In the genomic region with DNA sequence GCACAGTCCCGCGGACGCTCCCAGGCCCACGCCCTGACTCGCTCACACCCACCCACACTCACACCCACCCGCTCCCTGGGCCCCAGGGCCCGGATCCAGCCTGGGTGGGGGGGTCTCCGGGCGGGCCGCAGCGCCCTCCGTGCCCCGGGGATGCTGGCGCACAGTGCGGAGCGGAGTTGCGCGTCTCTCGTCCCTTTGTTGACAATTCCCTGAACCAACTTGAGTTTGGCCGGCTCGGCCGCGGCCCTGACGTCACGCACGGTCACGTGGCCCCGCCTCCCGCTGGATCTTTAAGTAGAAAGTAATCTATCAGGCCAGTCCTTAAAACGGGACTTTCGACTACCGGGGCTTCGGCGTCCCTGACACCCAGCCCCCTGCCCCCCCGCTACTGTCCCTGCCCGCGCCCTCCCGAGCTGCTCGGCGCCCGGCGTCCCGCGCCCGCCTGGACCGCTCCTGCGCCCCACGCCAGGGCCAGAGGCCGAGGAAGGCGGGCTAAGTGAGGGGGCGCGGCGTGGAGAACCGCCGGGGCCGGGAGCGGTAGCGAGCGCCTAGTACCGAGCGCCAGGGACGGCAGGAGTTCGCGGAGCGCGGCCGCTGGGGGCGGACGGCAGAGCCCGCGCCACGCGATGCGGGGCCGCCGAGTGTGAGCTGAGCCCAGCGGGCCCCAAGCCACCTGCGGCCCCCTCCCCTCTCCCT, we compare ENCODE assay signal across 1 cellular context.
TF ChIP-seq lines count a peak whose summit lies in the region.

Gene FOXD3 (plus strand): TSS at position 320 of the 696 bp plus-strand sequence. CDS start 492 bp downstream, outside the sequence.

TF ChIP-seq in K562, 482 proteins besides CTCF, POLR2A, EP300 and RAD21 (continued from another document and continues in another):
- TF ChIP-seq SRF (CRISPR knock-in tag; IDR thresholded peaks at IDR 0.05), result no peak
- TF ChIP-seq TCF15 (CRISPR knock-in tag; IDR thresholded peaks at IDR 0.05), result no peak
- TF ChIP-seq HMGN3 (IDR thresholded peaks at IDR 0.05; ENCODE audit: borderline replicate concordance, extremely low read depth, insufficient read length, low read depth, low read length), result peak; percentile 48
- no peak for TF ChIP-seq SNRNP70 (optimal IDR thresholded peaks at IDR 0.05; ENCODE audit: low read depth, low read length)
- 0 out of 4 replicates have a peak, but pooled peaks of 1 of the 2 experiments have one; percentile 15 for TF ChIP-seq KDM4B (IDR thresholded peaks at IDR 0.05; ENCODE audit: borderline replicate concordance in 2 of 2, low read depth in 1 of 2)
- TF ChIP-seq ETV1 (tag; conservative IDR thresholded peaks at IDR 0.05; ENCODE audit: low read depth), result 0 out of 2 replicates have a peak, but pooled peaks have one; percentile 18
- TF ChIP-seq MTF1 (CRISPR knock-in tag; IDR thresholded peaks at IDR 0.05; ENCODE audit: borderline replicate concordance), result no peak
- peak; percentile 42 for TF ChIP-seq TAF1 (IDR thresholded peaks at IDR 0.05; ENCODE audit: control insufficient read depth, extremely low read depth, insufficient read depth, low read length, severe bottlenecking)
- TF ChIP-seq MAX (CRISPR knock-in tag; IDR thresholded peaks at IDR 0.05), result peak; percentile 74
- TF ChIP-seq, protein P1, sequence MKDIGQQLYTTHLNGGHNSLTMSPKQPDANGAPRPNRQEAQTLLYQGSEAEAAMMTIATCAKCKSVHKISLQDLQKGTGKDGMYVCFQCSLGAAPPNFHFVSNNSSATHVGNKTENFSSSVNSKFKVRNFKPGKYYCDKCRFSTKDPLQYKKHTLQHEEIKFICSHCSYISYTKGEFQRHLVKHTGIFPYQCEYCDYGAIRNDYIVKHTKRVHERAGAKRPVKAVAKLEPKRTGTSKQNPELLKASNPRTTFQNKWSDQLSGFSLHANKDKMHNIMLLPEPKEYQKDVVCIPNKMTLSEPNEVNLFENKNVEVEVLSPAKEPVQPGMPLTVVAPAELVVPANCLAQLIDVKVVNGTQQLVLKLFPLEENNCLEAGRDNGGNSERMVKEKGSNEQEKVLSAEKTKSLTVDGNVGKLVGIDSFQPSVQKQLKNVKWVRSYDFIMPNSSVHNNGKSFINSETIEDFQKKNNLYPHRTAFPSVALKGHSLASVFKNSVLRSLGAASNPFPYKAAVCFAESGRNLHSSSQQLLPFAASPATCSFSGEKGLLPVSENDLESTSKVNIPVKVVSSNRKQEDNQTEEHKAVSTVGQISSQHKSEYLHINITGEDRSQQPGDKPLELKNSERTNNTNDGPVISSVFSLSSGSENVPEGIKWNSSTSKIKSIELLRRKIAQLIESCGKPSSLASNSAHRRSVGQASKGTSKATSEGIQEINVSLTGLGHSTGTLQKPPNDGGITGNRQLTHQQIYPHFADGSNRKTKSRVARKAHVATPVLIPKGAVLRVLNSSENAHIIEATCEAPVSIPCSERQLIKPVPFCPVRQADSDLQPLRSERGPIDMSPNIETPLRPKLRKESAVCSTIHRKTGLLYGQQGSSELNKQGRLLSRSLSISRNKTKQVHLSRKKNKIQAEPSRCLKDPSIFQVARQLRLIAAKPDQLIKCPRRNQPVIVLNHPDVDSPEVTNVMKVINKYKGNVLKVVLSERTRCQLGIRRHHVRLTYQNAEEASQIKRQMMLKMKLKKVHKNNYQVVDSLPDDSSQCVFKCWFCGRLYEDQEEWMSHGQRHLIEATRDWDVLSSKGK (CRISPR knock-in tag; IDR thresholded peaks at IDR 0.05), result no peak
- TF ChIP-seq BCLAF1 (IDR thresholded peaks at IDR 0.05; ENCODE audit: borderline replicate concordance in 1 of 2, control insufficient read depth in 1 of 2, low read depth in 2 of 2, low read length in 1 of 2), result no peak
- TF ChIP-seq, protein P2, sequence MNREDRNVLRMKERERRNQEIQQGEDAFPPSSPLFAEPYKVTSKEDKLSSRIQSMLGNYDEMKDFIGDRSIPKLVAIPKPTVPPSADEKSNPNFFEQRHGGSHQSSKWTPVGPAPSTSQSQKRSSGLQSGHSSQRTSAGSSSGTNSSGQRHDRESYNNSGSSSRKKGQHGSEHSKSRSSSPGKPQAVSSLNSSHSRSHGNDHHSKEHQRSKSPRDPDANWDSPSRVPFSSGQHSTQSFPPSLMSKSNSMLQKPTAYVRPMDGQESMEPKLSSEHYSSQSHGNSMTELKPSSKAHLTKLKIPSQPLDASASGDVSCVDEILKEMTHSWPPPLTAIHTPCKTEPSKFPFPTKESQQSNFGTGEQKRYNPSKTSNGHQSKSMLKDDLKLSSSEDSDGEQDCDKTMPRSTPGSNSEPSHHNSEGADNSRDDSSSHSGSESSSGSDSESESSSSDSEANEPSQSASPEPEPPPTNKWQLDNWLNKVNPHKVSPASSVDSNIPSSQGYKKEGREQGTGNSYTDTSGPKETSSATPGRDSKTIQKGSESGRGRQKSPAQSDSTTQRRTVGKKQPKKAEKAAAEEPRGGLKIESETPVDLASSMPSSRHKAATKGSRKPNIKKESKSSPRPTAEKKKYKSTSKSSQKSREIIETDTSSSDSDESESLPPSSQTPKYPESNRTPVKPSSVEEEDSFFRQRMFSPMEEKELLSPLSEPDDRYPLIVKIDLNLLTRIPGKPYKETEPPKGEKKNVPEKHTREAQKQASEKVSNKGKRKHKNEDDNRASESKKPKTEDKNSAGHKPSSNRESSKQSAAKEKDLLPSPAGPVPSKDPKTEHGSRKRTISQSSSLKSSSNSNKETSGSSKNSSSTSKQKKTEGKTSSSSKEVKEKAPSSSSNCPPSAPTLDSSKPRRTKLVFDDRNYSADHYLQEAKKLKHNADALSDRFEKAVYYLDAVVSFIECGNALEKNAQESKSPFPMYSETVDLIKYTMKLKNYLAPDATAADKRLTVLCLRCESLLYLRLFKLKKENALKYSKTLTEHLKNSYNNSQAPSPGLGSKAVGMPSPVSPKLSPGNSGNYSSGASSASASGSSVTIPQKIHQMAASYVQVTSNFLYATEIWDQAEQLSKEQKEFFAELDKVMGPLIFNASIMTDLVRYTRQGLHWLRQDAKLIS (CRISPR knock-in tag; IDR thresholded peaks at IDR 0.05), result 0 out of 2 replicates have a peak, but pooled peaks have one; percentile 26
- TF ChIP-seq WHSC1 (IDR thresholded peaks at IDR 0.05; ENCODE audit: low read length), result no peak
- TF ChIP-seq ATF2 (CRISPR knock-in tag; IDR thresholded peaks at IDR 0.05), result peak; percentile 35; the same call in 1 of the 2 replicates
- no peak; the same call in 1 of the 2 replicates for TF ChIP-seq HNRNPL (IDR thresholded peaks at IDR 0.05; ENCODE audit: low read depth, low read length)
- TF ChIP-seq MITF (IDR thresholded peaks at IDR 0.05), result peak; percentile 36; the same call in 1 of the 2 replicates
- TF ChIP-seq HCFC1 (IDR thresholded peaks at IDR 0.05; ENCODE audit: low read depth, low read length), result no peak
- TF ChIP-seq PPARD (CRISPR knock-in tag; IDR thresholded peaks at IDR 0.05), result no peak
- TF ChIP-seq SMARCB1 (IDR thresholded peaks at IDR 0.05; ENCODE audit: insufficient read length, low read depth), result no peak
- no peak for TF ChIP-seq ZNF449 (CRISPR knock-in tag; IDR thresholded peaks at IDR 0.05)
- TF ChIP-seq, protein P3, sequence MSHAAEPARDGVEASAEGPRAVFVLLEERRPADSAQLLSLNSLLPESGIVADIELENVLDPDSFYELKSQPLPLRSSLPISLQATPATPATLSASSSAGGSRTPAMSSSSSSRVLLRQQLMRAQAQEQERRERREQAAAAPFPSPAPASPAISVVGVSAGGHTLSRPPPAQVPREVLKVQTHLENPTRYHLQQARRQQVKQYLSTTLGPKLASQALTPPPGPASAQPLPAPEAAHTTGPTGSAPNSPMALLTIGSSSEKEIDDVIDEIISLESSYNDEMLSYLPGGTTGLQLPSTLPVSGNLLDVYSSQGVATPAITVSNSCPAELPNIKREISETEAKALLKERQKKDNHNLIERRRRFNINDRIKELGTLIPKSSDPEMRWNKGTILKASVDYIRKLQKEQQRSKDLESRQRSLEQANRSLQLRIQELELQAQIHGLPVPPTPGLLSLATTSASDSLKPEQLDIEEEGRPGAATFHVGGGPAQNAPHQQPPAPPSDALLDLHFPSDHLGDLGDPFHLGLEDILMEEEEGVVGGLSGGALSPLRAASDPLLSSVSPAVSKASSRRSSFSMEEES (CRISPR knock-in tag; IDR thresholded peaks at IDR 0.05), result peak; percentile 79
- TF ChIP-seq ZNF217 (CRISPR knock-in tag; IDR thresholded peaks at IDR 0.05), result no peak
- TF ChIP-seq, protein P4, sequence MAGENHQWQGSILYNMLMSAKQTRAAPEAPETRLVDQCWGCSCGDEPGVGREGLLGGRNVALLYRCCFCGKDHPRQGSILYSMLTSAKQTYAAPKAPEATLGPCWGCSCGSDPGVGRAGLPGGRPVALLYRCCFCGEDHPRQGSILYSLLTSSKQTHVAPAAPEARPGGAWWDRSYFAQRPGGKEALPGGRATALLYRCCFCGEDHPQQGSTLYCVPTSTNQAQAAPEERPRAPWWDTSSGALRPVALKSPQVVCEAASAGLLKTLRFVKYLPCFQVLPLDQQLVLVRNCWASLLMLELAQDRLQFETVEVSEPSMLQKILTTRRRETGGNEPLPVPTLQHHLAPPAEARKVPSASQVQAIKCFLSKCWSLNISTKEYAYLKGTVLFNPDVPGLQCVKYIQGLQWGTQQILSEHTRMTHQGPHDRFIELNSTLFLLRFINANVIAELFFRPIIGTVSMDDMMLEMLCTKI (IDR thresholded peaks at IDR 0.05; ENCODE audit: partially characterized antibody), result no peak
- TF ChIP-seq HEY1 (CRISPR knock-in tag; IDR thresholded peaks at IDR 0.05; ENCODE audit: borderline replicate concordance), result no peak
- TF ChIP-seq DMBX1 (CRISPR knock-in tag; IDR thresholded peaks at IDR 0.05; ENCODE audit: borderline replicate concordance), result no peak
- no peak for TF ChIP-seq FOXP1 (CRISPR knock-in tag; IDR thresholded peaks at IDR 0.05)
- TF ChIP-seq EWSR1 (IDR thresholded peaks at IDR 0.05; ENCODE audit: borderline replicate concordance, low read depth, partially characterized antibody), result no peak
- peak; percentile 82 for TF ChIP-seq CREB1 (IDR thresholded peaks at IDR 0.05)
- peak; percentile 85 for TF ChIP-seq CREB1 (CRISPR knock-in tag; IDR thresholded peaks at IDR 0.05)
- no peak for TF ChIP-seq PKNOX1 (IDR thresholded peaks at IDR 0.05)
- TF ChIP-seq XRCC3 (IDR thresholded peaks at IDR 0.05), result no peak
- TF ChIP-seq XRCC5 (IDR thresholded peaks at IDR 0.05; ENCODE audit: low read depth, low read length), result no peak
